Comparison of ENCODE assay signal across 11 cellular contexts in the genomic region with DNA sequence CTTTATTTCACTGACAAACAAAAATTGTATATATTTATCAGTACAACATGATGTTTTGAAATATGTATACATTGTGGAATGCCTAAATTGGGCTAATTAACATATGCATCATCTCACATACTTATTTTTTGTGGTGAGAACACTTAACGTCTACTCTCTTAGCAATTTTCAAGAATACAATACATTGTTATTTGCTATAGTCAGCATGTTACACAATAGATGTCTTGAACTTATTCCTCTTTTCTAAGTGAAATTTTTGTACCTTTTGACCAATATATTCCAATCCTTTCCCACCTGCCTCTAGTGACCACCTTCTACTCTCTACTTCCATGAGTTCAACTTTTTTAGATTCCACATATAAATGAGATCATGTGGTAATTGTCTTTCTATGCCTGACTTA.
"Had no signal": no experiment of that assay in that cellular context is flagged by ENCODE, and none has a peak within 500 bp of the region (broad histone marks: within the 10 kb centered on the region; RNA-seq: fewer than 3 reads in every experiment).

No MANE protein-coding gene starts in this region.

- H3K27ac ChIP-seq: GM23248 had no signal

- FAIRE-seq: H1, H54 had no signal

- H3K9me3 Mint-ChIP-seq: GM23338, H9, HFFc6 had no signal

- H3K9me3 ChIP-seq: HAP-1 had no signal

- H2AFZ ChIP-seq: GM23248, GM23338 had no signal

- H3K9ac ChIP-seq: GM23248 had no signal

- H3K36me3 ChIP-seq: HAP-1 had no signal

- H3K4me1 ChIP-seq: HAP-1 had no signal

- H3K4me2 ChIP-seq: GM23338 had no signal

- H3K27ac Mint-ChIP-seq: GM23338, H9, HFFc6 had no signal

- DNase-seq: GM23248, GOT3, H7, H9, HCEC 1CT, HFFc6 had no signal

- ATAC-seq: GM23338, HCT116 had no signal

- H3K4me3 ChIP-seq: GM23248, GM23338, HAP-1 had no signal
